In genomic region chrX:131746491-131746968, GRCh38 we compare ENCODE assay signal across 9 cellular contexts.
DNase-seq lines count a peak whose midpoint lies in the region; ATAC-seq lines count a peak whose summit lies in the region.
"Had no signal": no experiment of that assay in that cellular context is flagged by ENCODE, and none has a peak within 500 bp of the region (broad histone marks: within the 10 kb centered on the region; RNA-seq: fewer than 3 reads in every experiment).

No MANE protein-coding gene starts in this region.

- no peaks in the 10 kb centered on the region for H3K9me3 ChIP-seq in NT2/D1 (ENCODE audit: insufficient read depth, low read length)
- H3K9me3 ChIP-seq: suprapubic skin had no signal

- peak; percentile 26 for DNase-seq in Daoy (ENCODE audit: low read depth)
- peak; percentile 13 for DNase-seq in NT2/D1 (ENCODE audit: low read depth, low spot score)
- peak; percentile 45 for DNase-seq in stromal cell of bone marrow (ENCODE audit: low read depth)
- DNase-seq in stimulated activated naive CD4-positive, alpha-beta T cell treated with Interleukin-2 at 50 U/mL for 16 hours (lab: John Stamatoyannopoulos, UW): no peak
- no peak for DNase-seq in mesenteric fat pad (ENCODE audit: low spot score)

- H3K4me3 ChIP-seq in NT2/D1 (ENCODE audit: insufficient read length, low read depth): no peak overlapping the region
- H3K4me3 ChIP-seq: suprapubic skin had no signal

- H3K36me3 ChIP-seq in NT2/D1 (ENCODE audit: insufficient read depth, insufficient read length, low read length): peaks cover 20% of the 10 kb centered on the region
- H3K36me3 ChIP-seq: suprapubic skin had no signal

- no peaks in the 10 kb centered on the region for H3K4me1 ChIP-seq in NT2/D1 (ENCODE audit: insufficient read depth, insufficient read length)
- H3K4me1 ChIP-seq: suprapubic skin had no signal

- H3K9ac ChIP-seq in NT2/D1 (ENCODE audit: insufficient read length, low read depth): no peak overlapping the region

- peak; percentile 37 for ATAC-seq in HG02571 (IDR thresholded peaks at IDR 0.05; ENCODE audit: unreplicated experiment)
- ATAC-seq in esophagus mucosa: peak; percentile 78
- ATAC-seq in HG02798 (IDR thresholded peaks at IDR 0.05; ENCODE audit: poor library complexity, unreplicated experiment): no peak

- H3K27me3 ChIP-seq in NT2/D1 (ENCODE audit: insufficient read depth, insufficient read length): no peaks in the 10 kb centered on the region
- H3K27me3 ChIP-seq: suprapubic skin had no signal

Comparison
In these comparisons a context has a peak if more than half of its experiments do, and no peak if none do; other contexts are left out.
1. DNase-seq: peak in Daoy (single experiment), NT2/D1 (single experiment) and stromal cell of bone marrow (single experiment); none in stimulated activated naive CD4-positive, alpha-beta T cell treated with Interleukin-2 at 50 U/mL for 16 hours (single experiment) and mesenteric fat pad (single experiment).